28 cellular contexts compared by ENCODE assay signal in genomic region chr18:78798402-78799175, GRCh38.
"Had no signal": no experiment of that assay in that cellular context is flagged by ENCODE, and none has a peak within 500 bp of the region (broad histone marks: within the 10 kb centered on the region; RNA-seq: fewer than 3 reads in every experiment).

No MANE protein-coding gene starts in this region.

- ATAC-seq: activated CD4-positive, CD25-positive, alpha-beta regulatory T cell treated with anti-CD3 and anti-CD28 coated beads, Interleukin-2, amount 50 U/mL, for 24 hours; activated CD8-positive, alpha-beta T cell treated with anti-CD3 and anti-CD28 coated beads for 36 hours; activated naive CD4-positive, alpha-beta T cell treated with anti-CD3 and anti-CD28 coated beads, Interleukin-2, amount 50 U/mL, for 72 hours; activated T-helper 17 cell treated with anti-CD3 and anti-CD28 coated beads, Interleukin-2, amount 50 U/mL, for 72 hours; esophagus mucosa; T-helper 17 cell had no signal

- H3K27me3 ChIP-seq: brain microvascular endothelial cell, colonic mucosa had no signal

- H3K9me3 Mint-ChIP-seq: activated CD8-positive, alpha-beta T cell treated with anti-CD3 and anti-CD28 coated beads for 36 hours; activated naive CD4-positive, alpha-beta T cell treated with anti-CD3 and anti-CD28 coated beads, Interleukin-2, amount 50 U/mL, for 72 hours; activated naive CD8-positive, alpha-beta T cell treated with anti-CD3 and anti-CD28 coated beads, Interleukin-2, amount 10 ng/mL, durations not matched to agents 7 days and 5 days; T-helper 2 cell treated with Interferon-gamma antibody and Interleukin-4, amounts not matched to agents 5 μg/mL and 100 μg/mL, for 36 hours had no signal

- H3K27ac Mint-ChIP-seq: activated B cell treated with CpG ODN at 0.5 μM for 24 hours; activated CD8-positive, alpha-beta T cell treated with anti-CD3 and anti-CD28 coated beads for 36 hours; activated naive CD4-positive, alpha-beta T cell treated with anti-CD3 and anti-CD28 coated beads, Interleukin-2, amount 10 ng/mL, durations not matched to agents 7 days and 5 days; activated naive CD4-positive, alpha-beta T cell treated with anti-CD3 and anti-CD28 coated beads, Interleukin-2, amount 50 U/mL, for 72 hours; activated naive CD8-positive, alpha-beta T cell treated with anti-CD3 and anti-CD28 coated beads, Interleukin-2, amount 10 ng/mL, durations not matched to agents 7 days and 5 days; activated T-helper 17 cell treated with anti-CD3 and anti-CD28 coated beads, Interleukin-2, amount 50 U/mL, for 72 hours; dendritic cell treated with granulocyte-macrophage colony-stimulating factor and Interleukin-4, amounts not matched to agents 40 ng/mL and 50 ng/mL, for 4 days; endodermal cell; T-helper 17 cell; T-helper 2 cell treated with Interferon-gamma antibody and Interleukin-4, amounts not matched to agents 5 μg/mL and 100 μg/mL, for 36 hours had no signal

- H3K27me3 Mint-ChIP-seq: activated B cell treated with CpG ODN at 0.5 μM for 24 hours; activated CD8-positive, alpha-beta T cell treated with anti-CD3 and anti-CD28 coated beads for 36 hours; activated naive CD4-positive, alpha-beta T cell treated with anti-CD3 and anti-CD28 coated beads, Interleukin-2, amount 10 ng/mL, durations not matched to agents 7 days and 5 days; activated naive CD8-positive, alpha-beta T cell treated with anti-CD3 and anti-CD28 coated beads, Interleukin-2, amount 10 ng/mL, durations not matched to agents 7 days and 5 days; dendritic cell treated with granulocyte-macrophage colony-stimulating factor and Interleukin-4, amounts not matched to agents 40 ng/mL and 50 ng/mL, for 4 days; T-helper 17 cell had no signal

- H3K4me3 Mint-ChIP-seq: activated B cell treated with CpG ODN at 0.5 μM for 24 hours; activated CD8-positive, alpha-beta T cell treated with anti-CD3 and anti-CD28 coated beads for 36 hours; activated naive CD4-positive, alpha-beta T cell treated with anti-CD3 and anti-CD28 coated beads, Interleukin-2, amount 10 ng/mL, durations not matched to agents 7 days and 5 days; activated naive CD8-positive, alpha-beta T cell treated with anti-CD3 and anti-CD28 coated beads, Interleukin-2, amount 10 ng/mL, durations not matched to agents 7 days and 5 days; activated T-cell treated with anti-CD3 and anti-CD28 coated beads, Interleukin-2, amount 50 U/mL, for 4 hours; activated T-helper 17 cell treated with anti-CD3 and anti-CD28 coated beads, Interleukin-2, amount 50 U/mL, for 72 hours; dendritic cell treated with granulocyte-macrophage colony-stimulating factor and Interleukin-4, amounts not matched to agents 40 ng/mL and 50 ng/mL, for 4 days; endodermal cell; T-helper 2 cell treated with Interferon-gamma antibody and Interleukin-4, amounts not matched to agents 5 μg/mL and 100 μg/mL, for 36 hours had no signal

- H3K4me3 ChIP-seq: colonic mucosa, dorsolateral prefrontal cortex had no signal

- H3K4me1 ChIP-seq: colonic mucosa had no signal

- H3K36me3 ChIP-seq: brain microvascular endothelial cell, colonic mucosa, WERI-Rb-1 had no signal

- H3K27ac ChIP-seq: brain microvascular endothelial cell, colonic mucosa, dorsolateral prefrontal cortex, WERI-Rb-1 had no signal

- H3K4me1 Mint-ChIP-seq: activated B cell treated with CpG ODN at 0.5 μM for 24 hours; activated naive CD4-positive, alpha-beta T cell treated with anti-CD3 and anti-CD28 coated beads, Interleukin-2, amount 10 ng/mL, durations not matched to agents 7 days and 5 days; activated naive CD8-positive, alpha-beta T cell treated with anti-CD3 and anti-CD28 coated beads, Interleukin-2, amount 10 ng/mL, durations not matched to agents 7 days and 5 days; activated T-helper 17 cell treated with anti-CD3 and anti-CD28 coated beads, Interleukin-2, amount 50 U/mL, for 72 hours; endodermal cell; T-helper 17 cell had no signal

- DNase-seq: activated B cell treated with CpG ODN at 0.5 μM for 24 hours; activated CD4-positive, alpha-beta T cell treated with anti-CD3 and anti-CD28 coated beads for 48 hours; activated CD4-positive, alpha-beta T cell treated with anti-CD3 and anti-CD28 coated beads, Interleukin-2, amount 50 U/mL, for 1 hour; activated CD4-positive, alpha-beta T cell treated with anti-CD3 and anti-CD28 coated beads, Interleukin-2, amount 50 U/mL, for 48 hours; activated CD8-positive, alpha-beta memory T cell treated with anti-CD3 and anti-CD28 coated beads for 24 hours; activated CD8-positive, alpha-beta T cell treated with anti-CD3 and anti-CD28 coated beads for 36 hours; activated gamma-delta T cell; activated naive CD4-positive, alpha-beta T cell; activated naive CD4-positive, alpha-beta T cell treated with anti-CD3 and anti-CD28 coated beads, Interleukin-2, amount 10 ng/mL, durations not matched to agents 7 days and 5 days; activated naive CD8-positive, alpha-beta T cell treated with anti-CD3 and anti-CD28 coated beads, Interleukin-2, amount 10 ng/mL, durations not matched to agents 7 days and 5 days; activated T-cell treated with anti-CD3 and anti-CD28 coated beads, Interleukin-2, amount 50 U/mL, for 4 hours; brain microvascular endothelial cell; caudate nucleus; colonic mucosa; effector memory CD4-positive, alpha-beta T cell; endodermal cell; foreskin fibroblast; T-helper 1 cell; T-helper 17 cell; T1000; WERI-Rb-1 had no signal

- H3K9me3 ChIP-seq: colonic mucosa had no signal
